Comparison of ENCODE assay signal across 8 cellular contexts in genomic region chr6:28224131-28225055, GRCh38. TPM values are rescaled to one million over a fixed set of nuclear protein-coding genes. Genes with fewer than 3 reads are reported as not detected.
DNase-seq lines count a peak whose midpoint lies in the region; ATAC-seq, FAIRE-seq and TF ChIP-seq lines count a peak whose summit lies in the region.

No MANE protein-coding gene starts in this region.

- no peak for TF ChIP-seq POLR2A in right lobe of liver (IDR thresholded peaks at IDR 0.05)
- TF ChIP-seq POLR2A in transverse colon (IDR thresholded peaks at IDR 0.05) = no peak

- H3K27me3 ChIP-seq in adipocyte (replicated peaks; ENCODE audit: control insufficient read depth, insufficient read depth, low read length) (peaks cover 4% of the 10 kb centered on the region), right lobe of liver (no peaks in the 10 kb centered on the region), transverse colon (peaks cover 15% of the 10 kb centered on the region)

- H3K9me3 Mint-ChIP-seq in activated naive CD4-positive, alpha-beta T cell treated with anti-CD3 and anti-CD28 coated beads, Interleukin-2, amount 10 ng/mL, durations not matched to agents 7 days and 5 days = no peaks in the 10 kb centered on the region

- peaks cover 24% of the 10 kb centered on the region for H3K36me3 ChIP-seq in adipocyte (ENCODE audit: control insufficient read depth, insufficient read depth, low read length, severe bottlenecking)
- peaks cover 0 to 18% (median 8%) of the 10 kb centered on the region in 4 donors for H3K36me3 ChIP-seq in right lobe of liver
- H3K36me3 ChIP-seq in transverse colon = peaks cover 0 to 19% (median 7%) of the 10 kb centered on the region in 4 donors

- 44% methylated on average over 9 of the region's 9 CpGs for WGBS in right lobe of liver (ENCODE audit: insufficient coverage, low coverage, low lambda C conversion rate, missing lambda C conversion rate)
- WGBS in transverse colon (ENCODE audit: low coverage in 1 of 2), 2 donors = 49 to 56% methylated on average over 8 to 9 of the region's 9 CpGs

- H3K4me3 Mint-ChIP-seq in activated naive CD4-positive, alpha-beta T cell treated with anti-CD3 and anti-CD28 coated beads, Interleukin-2, amount 10 ng/mL, durations not matched to agents 7 days and 5 days = peak overlapping the region; percentile 80

- CTCF ChIA-PET in activated naive CD4-positive, alpha-beta T cell treated with anti-CD3 and anti-CD28 coated beads, Interleukin-2, amount 10 ng/mL, durations not matched to agents 7 days and 5 days (lab: Charles Lee) = no interaction called here

- H3K27ac ChIP-seq in right lobe of liver = no peak overlapping the region
- peak overlapping the region; percentile 76 to 85 (median 80) for H3K27ac ChIP-seq in transverse colon

- TF ChIP-seq CTCF in right lobe of liver (IDR thresholded peaks at IDR 0.05) = no peak
- TF ChIP-seq CTCF in transverse colon (IDR thresholded peaks at IDR 0.05) = no peak

- H3K4me1 ChIP-seq in adipocyte (ENCODE audit: control insufficient read depth, insufficient read depth, low read length) (peaks cover 15% of the 10 kb centered on the region), right lobe of liver (peaks cover 0 to 8% (median 3%) of the 10 kb centered on the region in 4 donors), transverse colon (peaks cover 0 to 19% (median 7%) of the 10 kb centered on the region in 4 donors)

- in situ Hi-C loops in transverse colon (cut with MboI; ENCODE audit: low pct_ligation_motif_present in 1 of 4, low pct_unique_long_range_greater_than_20kb in 1 of 4, low sequenced_read_pairs in 3 of 4) = no loop called here

- ATAC-seq in right lobe of liver = no peak
- no peak for ATAC-seq in HG03565 (IDR thresholded peaks at IDR 0.05; ENCODE audit: unreplicated experiment)

- H3K27ac Mint-ChIP-seq in activated naive CD4-positive, alpha-beta T cell treated with anti-CD3 and anti-CD28 coated beads, Interleukin-2, amount 10 ng/mL, durations not matched to agents 7 days and 5 days = peak overlapping the region; percentile 34

- FAIRE-seq in RCC 7860 (lab: Jason Lieb, UNC) = no peak

- H3K36me3 Mint-ChIP-seq in activated naive CD4-positive, alpha-beta T cell treated with anti-CD3 and anti-CD28 coated beads, Interleukin-2, amount 10 ng/mL, durations not matched to agents 7 days and 5 days = peaks cover 11% of the 10 kb centered on the region

- H3K4me1 Mint-ChIP-seq in activated naive CD4-positive, alpha-beta T cell treated with anti-CD3 and anti-CD28 coated beads, Interleukin-2, amount 10 ng/mL, durations not matched to agents 7 days and 5 days = peaks cover 42% of the 10 kb centered on the region

- H3K9ac ChIP-seq in adipocyte (ENCODE audit: low read length) = peak overlapping the region; percentile 89

- H3K4me3 ChIP-seq in adipocyte (ENCODE audit: low read length) (peak overlapping the region; percentile 94), right lobe of liver (peak overlapping the region; percentile 69 to 84 (median 76)), transverse colon (peak overlapping the region; percentile 66 to 77 (median 68))

- intact Hi-C loops in right lobe of liver (cut with DNase I) (no loop called here), transverse colon (cut with DNase I; ENCODE audit: low total_unique reads) (no loop called here)

- no peak for DNase-seq in activated naive CD4-positive, alpha-beta T cell treated with anti-CD3 and anti-CD28 coated beads, Interleukin-2, amount 10 ng/mL, durations not matched to agents 7 days and 5 days
- no peak for DNase-seq in activated naive CD4-positive, alpha-beta T cell treated with Interleukin-2 at 50 U/mL for 16 hours
- DNase-seq in adipocyte (ENCODE audit: low read depth) (peak; percentile 14), right lobe of liver (no peak), transverse colon (no peak), RCC 7860 (ENCODE audit: low spot score) (no peak)
- DNase-seq in activated CD4-positive, alpha-beta T cell treated with anti-CD3 and anti-CD28 coated beads for 4 hours = no peak

- peaks cover 55% of the 10 kb centered on the region for H3K27me3 Mint-ChIP-seq in activated naive CD4-positive, alpha-beta T cell treated with anti-CD3 and anti-CD28 coated beads, Interleukin-2, amount 10 ng/mL, durations not matched to agents 7 days and 5 days

- TF ChIP-seq EP300 in transverse colon (IDR thresholded peaks at IDR 0.05; ENCODE audit: low read depth) = no peak

- H3K9me3 ChIP-seq in adipocyte (ENCODE audit: control insufficient read depth, low read length) = no peaks in the 10 kb centered on the region
- no peaks in the 10 kb centered on the region for H3K9me3 ChIP-seq in right lobe of liver
- H3K9me3 ChIP-seq in transverse colon = no peaks in the 10 kb centered on the region

RNA-seq across cellular contexts. Expression of gene ZSCAN9, which starts 0.7 kb away (rescaled TPM):
- 1 to 10 TPM; 2.0 to 3.9 (median 3.3) TPM for total RNA-seq in right lobe of liver
- 10 to 100 TPM; 12.6 to 26.1 (median 16.7) TPM for total RNA-seq in transverse colon

RNA-seq across cellular contexts. Expression of gene ZKSCAN4, which starts 27.7 kb away (rescaled TPM):
- total RNA-seq in right lobe of liver = 1 to 10 TPM; 1.1 to 2.6 (median 2.3) TPM
- 1 to 10 TPM in 3 of 4 donors, under 1 TPM in 1; 0.60 to 9.0 (median 4.9) TPM for total RNA-seq in transverse colon

RNA-seq across cellular contexts. Expression of gene NKAPL, which starts 34.7 kb away (rescaled TPM):
- total RNA-seq in right lobe of liver (1 to 10 TPM in 1 of 6 experiments, under 1 TPM in 5; 0.15 to 1.0 (median 0.36) TPM), transverse colon (1 to 10 TPM in 1 of 4 donors, under 1 TPM in 2, not detected in 1; 0.55 to 7.9 (median 0.64) TPM)

RNA-seq across cellular contexts. Expression of gene ZSCAN26, which starts 42.5 kb away (rescaled TPM):
- 1 to 10 TPM; 2.7 to 8.1 (median 5.3) TPM for total RNA-seq in right lobe of liver
- 10 to 100 TPM; 13.9 to 19.4 (median 17.6) TPM for total RNA-seq in transverse colon

RNA-seq across cellular contexts. Expression of gene PGBD1, which starts 57.0 kb away (rescaled TPM):
- total RNA-seq in right lobe of liver (1 to 10 TPM; 1.1 to 2.0 (median 1.3) TPM), transverse colon (1 to 10 TPM in 3 of 4 donors, under 1 TPM in 1; 0.75 to 3.2 (median 2.3) TPM)

Comparison
In these comparisons a context has a peak if more than half of its experiments do, and no peak if none do; other contexts are left out.
1. H3K27ac ChIP-seq: peak in transverse colon (4 of 4); none in right lobe of liver (0 of 3).
2. Peak in every context shown above with its lines, with median percentiles within 50 percentile points of each other: H3K4me3 ChIP-seq.